Comparison of ENCODE assay signal across 19 cellular contexts in the genomic region with DNA sequence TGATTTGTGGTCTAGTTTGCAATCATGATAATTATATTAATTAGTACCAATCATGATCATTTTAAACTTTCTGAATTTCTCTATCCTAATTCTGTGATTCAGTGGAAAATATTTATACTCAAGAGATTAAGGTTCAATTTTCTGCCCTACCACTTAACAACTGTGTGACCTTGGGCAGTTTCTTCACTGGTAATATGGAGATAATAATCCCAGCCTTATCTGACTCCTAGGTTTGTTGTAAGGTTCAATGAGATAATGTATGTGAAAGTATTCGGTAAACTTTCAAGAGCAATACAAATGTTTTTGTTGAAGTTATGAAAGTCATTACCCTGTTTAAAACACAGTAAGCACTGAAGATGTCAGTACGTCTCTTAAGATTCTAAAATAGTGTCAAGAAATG. TPM values are rescaled to one million over a fixed set of nuclear protein-coding genes. Genes with fewer than 3 reads are reported as not detected.
DNase-seq lines count a peak whose midpoint lies in the region; ATAC-seq, FAIRE-seq and TF ChIP-seq lines count a peak whose summit lies in the region.
"Had no signal": no experiment of that assay in that cellular context is flagged by ENCODE, and none has a peak within 500 bp of the region (broad histone marks: within the 10 kb centered on the region; RNA-seq: fewer than 3 reads in every experiment).

No MANE protein-coding gene starts in this region.

- TF ChIP-seq CTCF in bronchial epithelial cell (IDR thresholded peaks at IDR 0.05; ENCODE audit: insufficient read depth, low read length, severe bottlenecking) (no peak), hepatocyte (IDR thresholded peaks at IDR 0.05; ENCODE audit: poor library complexity) (no peak), tibial artery (IDR thresholded peaks at IDR 0.05) (no peak)

- intact Hi-C loops in tibial artery (cut with DNase I; ENCODE audit: low total_unique reads): no loop called here

- H3K4me3 ChIP-seq in Karpas-422 (ENCODE audit: low read length): no peak overlapping the region
- H3K4me3 ChIP-seq in bronchial epithelial cell (ENCODE audit: low read depth, low read length): no peak overlapping the region
- no peak overlapping the region for H3K4me3 ChIP-seq in hepatocyte
- no peak overlapping the region for H3K4me3 ChIP-seq in tibial artery
- H3K4me3 ChIP-seq: GM23248 had no signal

- H3K9me3 ChIP-seq in Karpas-422 (ENCODE audit: low read length) (no peaks in the 10 kb centered on the region), hepatocyte (ENCODE audit: low read depth) (no peaks in the 10 kb centered on the region), tibial artery (no peaks in the 10 kb centered on the region)

- no peak overlapping the region for H2AFZ ChIP-seq in Karpas-422 (ENCODE audit: low read length)
- H2AFZ ChIP-seq in hepatocyte: no peak overlapping the region
- H2AFZ ChIP-seq: GM23248 had no signal

- H4K20me1 ChIP-seq in Karpas-422 (ENCODE audit: insufficient read depth, low read depth, low read length) (no peaks in the 10 kb centered on the region), hepatocyte (ENCODE audit: insufficient read depth, poor library complexity, severe bottlenecking) (no peaks in the 10 kb centered on the region)

- H3K27me3 ChIP-seq in Karpas-422 (ENCODE audit: low read length) (no peaks in the 10 kb centered on the region), bronchial epithelial cell (ENCODE audit: control insufficient read depth, insufficient read depth, low read length) (no peaks in the 10 kb centered on the region), hepatocyte (no peaks in the 10 kb centered on the region), tibial artery (no peaks in the 10 kb centered on the region)

- H3K36me3 ChIP-seq in Karpas-422 (ENCODE audit: insufficient read depth, low read length) (no peaks in the 10 kb centered on the region), bronchial epithelial cell (ENCODE audit: control insufficient read depth, insufficient read depth, low read length) (no peaks in the 10 kb centered on the region), hepatocyte (replicated peaks; ENCODE audit: insufficient read depth, low read depth) (no peaks in the 10 kb centered on the region), tibial artery (no peaks in the 10 kb centered on the region)

- DNase-seq in Karpas-422 (no peak), bronchial epithelial cell (ENCODE audit: low read depth) (no peak), hepatocyte (ENCODE audit: low spot score) (no peak), SW480 (ENCODE audit: low spot score) (no peak), tibial artery (no peak)
- DNase-seq: C1 segment of cervical spinal cord; Calu3; CD4-positive, alpha-beta memory T cell; COR-L47; DMS53; DMS79 treated with DMSO at 0.1 percent for 48 hours; GM23248; H9 had no signal

- ATAC-seq in HG02610 (IDR thresholded peaks at IDR 0.05; ENCODE audit: unreplicated experiment) (no peak), GM18505 (IDR thresholded peaks at IDR 0.05; ENCODE audit: unreplicated experiment) (no peak)
- ATAC-seq: HCT116 had no signal

- H3K79me2 ChIP-seq in Karpas-422 (ENCODE audit: low read length): peaks cover 66% of the 10 kb centered on the region
- peaks cover 18% of the 10 kb centered on the region for H3K79me2 ChIP-seq in hepatocyte

- 71% methylated on average over 2 of the region's 2 CpGs for WGBS in hepatocyte (ENCODE audit: low lambda C conversion rate, missing lambda C conversion rate)

- H3K4me2 ChIP-seq in Karpas-422 (ENCODE audit: low read depth, low read length, poor library complexity, severe bottlenecking): no peak overlapping the region
- no peak overlapping the region for H3K4me2 ChIP-seq in hepatocyte

- H3K4me1 ChIP-seq in Karpas-422 (ENCODE audit: low read length): peaks cover 44% of the 10 kb centered on the region
- H3K4me1 ChIP-seq in hepatocyte (ENCODE audit: insufficient read depth): peaks cover 29% of the 10 kb centered on the region
- H3K4me1 ChIP-seq in tibial artery: no peaks in the 10 kb centered on the region

- H3K27ac ChIP-seq in Karpas-422 (ENCODE audit: low read length): peak overlapping the region; percentile 48; the same call in 1 of the 2 replicates
- H3K27ac ChIP-seq in hepatocyte: peak overlapping the region; percentile 32
- H3K27ac ChIP-seq in tibial artery: no peak overlapping the region
- H3K27ac ChIP-seq: GM23248 had no signal

- no peaks in the 10 kb centered on the region for H3K9me2 ChIP-seq in Karpas-422 (replicated peaks; ENCODE audit: insufficient read depth, low read length)
- H3K9me2 ChIP-seq in hepatocyte (replicated peaks; ENCODE audit: insufficient read depth): no peaks in the 10 kb centered on the region

- no peak for TF ChIP-seq POLR2A in GM18505 (IDR thresholded peaks at IDR 0.05; ENCODE audit: borderline replicate concordance, extremely low read depth, insufficient read depth, insufficient read length)

- FAIRE-seq in G401.6 (lab: Jason Lieb, UNC) (peak; percentile 17), bronchial epithelial cell (lab: Jason Lieb, UNC) (peak; percentile 23)
- FAIRE-seq: GM19239, H1 had no signal

- no peak overlapping the region for H3K9ac ChIP-seq in Karpas-422 (ENCODE audit: low read length)
- H3K9ac ChIP-seq: GM23248 had no signal

RNA-seq across cellular contexts. Expression of a gene that starts 36.3 kb away (rescaled TPM):
- 61.1 and 78.4 TPM in 2 replicates for total RNA-seq in Karpas-422 (2014; rRNA removed; shearing (Covaris generic); ENCODE audit: low replicate concordance)
- total RNA-seq in bronchial epithelial cell (6.6 and 9.1 TPM in 2 replicates), hepatocyte (21.9 and 23.0 TPM in 2 replicates)
- 44.3 and 48.4 TPM in 2 replicates for polyA plus RNA-seq in hepatocyte

RNA-seq across cellular contexts. Expression of a gene that starts 54.5 kb away (rescaled TPM):
- total RNA-seq in Karpas-422 (2014; rRNA removed; shearing (Covaris generic); ENCODE audit: low replicate concordance): 2.6 and 3.9 TPM in 2 replicates
- total RNA-seq in bronchial epithelial cell: 3.3 and 5.0 TPM in 2 replicates
- 7.1 and 8.0 TPM in 2 replicates for total RNA-seq in hepatocyte
- polyA plus RNA-seq in hepatocyte: 6.4 and 8.0 TPM in 2 replicates
- total RNA-seq: CD4-positive, alpha-beta memory T cell had no signal
- polyA plus RNA-seq: CD4-positive, alpha-beta memory T cell had no signal

Comparison
In these comparisons a context has a peak if more than half of its experiments do, and no peak if none do; other contexts are left out.
1. H3K27ac ChIP-seq: peak in Karpas-422 (single experiment) and hepatocyte (single experiment); none in tibial artery (0 of 2).